8 cellular contexts compared by ENCODE assay signal in genomic region chr22:49970528-49971231, GRCh38. TPM values are rescaled to one million over a fixed set of nuclear protein-coding genes. Genes with fewer than 3 reads are reported as not detected.
DNase-seq lines count a peak whose midpoint lies in the region; ATAC-seq and TF ChIP-seq lines count a peak whose summit lies in the region.

No MANE protein-coding gene starts in this region.

- 5% methylated on average over 11 of the region's 32 CpGs; no CpG with 5 or more reads in 1 of the 2 experiments for WGBS in IMR-90 (ENCODE audit: extremely low coverage in 2 of 2, insufficient read length in 1 of 2), 2 experiments

- intact Hi-C loops in IMR-90 (cut with micrococcal nuclease) = loop anchor here (10.0 kb wide), 1 partner anchor 234 kb away; the partner anchor contains the start of gene SELENOO
- intact Hi-C loops in activated naive CD4-positive, alpha-beta T cell treated with anti-CD3 and anti-CD28 coated beads for 36 hours (cut with micrococcal nuclease) = no loop called here

- H3K27ac Mint-ChIP-seq in activated naive CD4-positive, alpha-beta T cell treated with anti-CD3 and anti-CD28 coated beads for 36 hours = peak overlapping the region; percentile 93

- H3K4me2 ChIP-seq in IMR-90 (ENCODE audit: low read depth, low read length) = peak overlapping the region; percentile 51

- CTCF ChIA-PET in IMR-90 (lab: Yijun Ruan, JAX) = interaction anchor here (0.5 kb wide), 1 partner anchor 270 kb away, joined by 3 read pairs; no protein-coding TSS in a partner anchor
- CTCF ChIA-PET in activated naive CD4-positive, alpha-beta T cell treated with anti-CD3 and anti-CD28 coated beads for 36 hours (lab: Charles Lee) = no interaction called here

- peak overlapping the region; percentile 87 for H2BK5ac ChIP-seq in IMR-90 (ENCODE audit: low read depth, low read length, poor library complexity, severe bottlenecking)

- peak overlapping the region; percentile 80 for H3K23ac ChIP-seq in IMR-90 (ENCODE audit: low read depth, low read length)

- H4K5ac ChIP-seq in IMR-90 (ENCODE audit: low read depth, low read length) = peak overlapping the region; percentile 28; the same call in 1 of the 2 replicates

- peaks cover 33% of the 10 kb centered on the region for H3K4me1 Mint-ChIP-seq in activated naive CD4-positive, alpha-beta T cell treated with anti-CD3 and anti-CD28 coated beads for 36 hours (ENCODE audit: low read depth)

- peak overlapping the region; percentile 5 to 95; a peak in 2 of 4 replicates for H4K8ac ChIP-seq in IMR-90 (ENCODE audit: low read depth in 2 of 2, low read length in 2 of 2)

- peaks cover 22% of the 10 kb centered on the region for H3K9me1 ChIP-seq in IMR-90 (ENCODE audit: insufficient read depth, low read length)

- H3K56ac ChIP-seq in IMR-90 (ENCODE audit: extremely low read depth, insufficient read depth, low read length) = peak overlapping the region; percentile 38; the same call in 1 of the 2 replicates

- H3K4ac ChIP-seq in IMR-90 (ENCODE audit: low read depth, low read length) = peak overlapping the region; percentile 93

- peak; percentile 89 for TF ChIP-seq POLR2A in IMR-90 (IDR thresholded peaks at IDR 0.05; ENCODE audit: low read depth, low read length)

- peak overlapping the region; percentile 87 for H3K14ac ChIP-seq in IMR-90 (replicated peaks; ENCODE audit: low read depth, low read length)

- peak overlapping the region; percentile 88 for H4K91ac ChIP-seq in IMR-90 (ENCODE audit: insufficient read depth, low read depth, low read length)

- dilution Hi-C loops in IMR-90 (cut with HindIII; ENCODE audit: low sequenced_read_pairs, unreplicated experiment) = no loop called here

- H3K4me1 ChIP-seq in IMR-90 (ENCODE audit: control insufficient read depth, insufficient read depth, low read length) (peaks cover 27% of the 10 kb centered on the region), subcutaneous abdominal adipose tissue (ENCODE audit: control insufficient read depth in 5 of 5, insufficient read depth in 5 of 5, low read length in 5 of 5) (peaks cover 7 to 76% (median 56%) of the 10 kb centered on the region in 5 donors)

- H3K9me3 Mint-ChIP-seq in activated naive CD4-positive, alpha-beta T cell treated with anti-CD3 and anti-CD28 coated beads for 36 hours = no peaks in the 10 kb centered on the region

- no peaks in the 10 kb centered on the region; the same call in 1 of the 2 replicates for H4K20me1 ChIP-seq in IMR-90 (ENCODE audit: insufficient read depth, low read length)

- H2BK15ac ChIP-seq in IMR-90 (ENCODE audit: low read depth, low read length) = peak overlapping the region; percentile 52; the same call in 2 of the 3 replicates

- H3K9me3 ChIP-seq in IMR-90 (ENCODE audit: control insufficient read depth, insufficient read depth, low read length) = no peaks in the 10 kb centered on the region
- H3K9me3 ChIP-seq in subcutaneous abdominal adipose tissue (ENCODE audit: control insufficient read depth in 5 of 5, low read length in 5 of 5) = no peaks in the 10 kb centered on the region

- peak overlapping the region; percentile 96 for H2AK9ac ChIP-seq in IMR-90 (replicated peaks; ENCODE audit: low read depth, low read length, poor library complexity)

- peak overlapping the region; percentile 89 for H2BK20ac ChIP-seq in IMR-90 (ENCODE audit: low read depth, low read length)

- no peak for TF ChIP-seq CTCF in IMR-90 (conservative IDR thresholded peaks at IDR 0.05; ENCODE audit: low read depth, low read length)

- H3K36me3 ChIP-seq in IMR-90 (ENCODE audit: control insufficient read depth, insufficient read depth, low read length) (no peaks in the 10 kb centered on the region), subcutaneous abdominal adipose tissue (ENCODE audit: control insufficient read depth in 5 of 5, insufficient read depth in 5 of 5, low read length in 5 of 5) (peaks cover 0 to under 1% (median 0%) of the 10 kb centered on the region in 5 donors)

- peaks cover 5% of the 10 kb centered on the region for H3K36me3 Mint-ChIP-seq in activated naive CD4-positive, alpha-beta T cell treated with anti-CD3 and anti-CD28 coated beads for 36 hours (ENCODE audit: low read depth)

- H3K27ac ChIP-seq in IMR-90 (ENCODE audit: insufficient read depth, low read length) (peak overlapping the region; percentile 77), subcutaneous abdominal adipose tissue (ENCODE audit: low read depth, low read length) (peak overlapping the region; percentile 98)

- DNase-seq in DMS153 treated with DMSO at 0.1 percent for 48 hours (lab: John Stamatoyannopoulos, UW; ENCODE audit: unreplicated experiment) (peak; percentile 75), IMR-90 (peak; percentile 97), SK-MEL-5 (ENCODE audit: low read depth, low spot score) (peak; percentile 98), globus pallidus (ENCODE audit: low spot score) (peak; percentile 89), non-pigmented ciliary epithelial cell (ENCODE audit: low read depth) (peak; percentile 70)
- peak; percentile 99 for DNase-seq in activated naive CD4-positive, alpha-beta T cell treated with anti-CD3 and anti-CD28 coated beads for 36 hours

- peak overlapping the region; percentile 99; the same call in 1 of the 2 replicates for H2AK5ac ChIP-seq in IMR-90 (ENCODE audit: low read depth, low read length)

- H2AFZ ChIP-seq in IMR-90 (replicated peaks; ENCODE audit: low read length, poor library complexity) = peak overlapping the region; percentile 95

- H3K9ac ChIP-seq in IMR-90 (ENCODE audit: low read depth, low read length) (peak overlapping the region; percentile 19), subcutaneous abdominal adipose tissue (ENCODE audit: low read length in 5 of 5) (peak overlapping the region in 4 of 5 donors; percentile 48 to 78 (median 62))

- H2BK120ac ChIP-seq in IMR-90 (ENCODE audit: low read depth, low read length) = peak overlapping the region; percentile 85

- no peak for TF ChIP-seq RAD21 in IMR-90 (IDR thresholded peaks at IDR 0.05; ENCODE audit: low read length)

- BruUV-seq in IMR-90 (replicated peaks; lab: Mats Ljungman, UMichigan) = no TSS peak

- POLR2A ChIA-PET in IMR-90 (lab: Charles Lee; ENCODE audit: unreplicated experiment) = interaction anchor here (0.9 kb wide), 1 partner anchor 18 kb away, joined by 4 read pairs; no protein-coding TSS in a partner anchor

- in situ Hi-C loops in IMR-90 (cut with MboI; ENCODE audit: low sequenced_read_pairs) (no loop called here), SK-MEL-5 (cut with HindIII; ENCODE audit: low pct_unique_long_range_greater_than_20kb, low sequenced_read_pairs) (no loop called here)

- no peaks in the 10 kb centered on the region for H3K27me3 Mint-ChIP-seq in activated naive CD4-positive, alpha-beta T cell treated with anti-CD3 and anti-CD28 coated beads for 36 hours (ENCODE audit: low read depth)

- peak overlapping the region; percentile 83 for H3K4me3 Mint-ChIP-seq in activated naive CD4-positive, alpha-beta T cell treated with anti-CD3 and anti-CD28 coated beads for 36 hours

- H3K4me3 ChIP-seq in IMR-90 (ENCODE audit: insufficient read depth, low read depth, low read length) = peak overlapping the region; percentile 28
- H3K4me3 ChIP-seq in subcutaneous abdominal adipose tissue (ENCODE audit: low read depth in 1 of 5, low read length in 5 of 5) = peak overlapping the region; percentile 15 to 66 (median 44)

- H3K18ac ChIP-seq in IMR-90 (ENCODE audit: low read depth, low read length) = peak overlapping the region; percentile 9

- ATAC-seq in GM21447 (IDR thresholded peaks at IDR 0.05; ENCODE audit: unreplicated experiment) = peak; percentile 68
- peak; percentile 89 for ATAC-seq in IMR-90 (ENCODE audit: low read depth)

- H3K27me3 ChIP-seq in IMR-90 (ENCODE audit: control insufficient read depth, insufficient read depth, low read length) (no peaks in the 10 kb centered on the region), subcutaneous abdominal adipose tissue (ENCODE audit: control insufficient read depth in 5 of 5, insufficient read depth in 4 of 5, low read length in 5 of 5) (no peaks in the 10 kb centered on the region)

- peaks cover 12 to 30% of the 10 kb centered on the region in 2 experiments; a peak in 3 of 4 replicates for H3K79me1 ChIP-seq in IMR-90 (ENCODE audit: low read depth in 1 of 2, low read length in 2 of 2)

RNA-seq across cellular contexts. Expression of gene PIM3, which starts 10.1 kb away (rescaled TPM):
- 8.6 and 10.3 TPM in 2 replicates for total RNA-seq in IMR-90 (2012; rRNA removed)
- 24.7 and 28.6 TPM in 2 replicates for polyA plus RNA-seq in IMR-90 (2012; rRNA removed)
- 31.4 and 45.1 TPM in 2 replicates for polyA plus RNA-seq in IMR-90 (2012; cell fraction: cytosol; rRNA removed)
- polyA plus RNA-seq in IMR-90 (2012; cell fraction: nucleus; rRNA removed; ENCODE audit: low replicate concordance) = 37.2 and 85.2 TPM in 2 replicates
- total RNA-seq in SK-MEL-5 (2014; rRNA removed; shearing (Covaris generic)) = 108 and 120 TPM in 2 replicates
- 176 and 178 TPM in 2 replicates for polyA plus RNA-seq in SK-MEL-5 (2015; cell fraction: cytosol; rRNA removed)
- 212 and 310 TPM in 2 replicates for polyA plus RNA-seq in SK-MEL-5 (2015; cell fraction: nucleus; rRNA removed)
- total RNA-seq in activated naive CD4-positive, alpha-beta T cell treated with anti-CD3 and anti-CD28 coated beads for 36 hours = 100 to 1,000 TPM; 202 to 210 TPM

RNA-seq across cellular contexts. Expression of gene IL17REL, which starts 41.9 kb away (rescaled TPM):
- not detected in 2 replicates for total RNA-seq in IMR-90 (2012; rRNA removed)
- not detected in 2 replicates for polyA plus RNA-seq in IMR-90 (2012; rRNA removed)
- 0.01 TPM in 1 of 2 replicates, not detected in the other for polyA plus RNA-seq in IMR-90 (2012; cell fraction: cytosol; rRNA removed)
- 0.04 and 0.05 TPM in 2 replicates for polyA plus RNA-seq in IMR-90 (2012; cell fraction: nucleus; rRNA removed; ENCODE audit: low replicate concordance)
- not detected in 2 replicates for total RNA-seq in SK-MEL-5 (2014; rRNA removed; shearing (Covaris generic))
- polyA plus RNA-seq in SK-MEL-5 (2015; cell fraction: cytosol; rRNA removed) = not detected in 2 replicates
- not detected in 2 replicates for polyA plus RNA-seq in SK-MEL-5 (2015; cell fraction: nucleus; rRNA removed)
- under 1 TPM; 0.12 to 0.15 TPM for total RNA-seq in activated naive CD4-positive, alpha-beta T cell treated with anti-CD3 and anti-CD28 coated beads for 36 hours

RNA-seq across cellular contexts. Expression of gene CRELD2, which starts 52.2 kb away (rescaled TPM):
- 36.1 and 36.2 TPM in 2 replicates for total RNA-seq in IMR-90 (2012; rRNA removed)
- polyA plus RNA-seq in IMR-90 (2012; rRNA removed) = 70.7 and 82.0 TPM in 2 replicates
- 110 and 153 TPM in 2 replicates for polyA plus RNA-seq in IMR-90 (2012; cell fraction: cytosol; rRNA removed)
- 79.2 and 119 TPM in 2 replicates for polyA plus RNA-seq in IMR-90 (2012; cell fraction: nucleus; rRNA removed; ENCODE audit: low replicate concordance)
- total RNA-seq in SK-MEL-5 (2014; rRNA removed; shearing (Covaris generic)) = 145 and 162 TPM in 2 replicates
- 219 and 248 TPM in 2 replicates for polyA plus RNA-seq in SK-MEL-5 (2015; cell fraction: cytosol; rRNA removed)
- 178 and 199 TPM in 2 replicates for polyA plus RNA-seq in SK-MEL-5 (2015; cell fraction: nucleus; rRNA removed)
- 10 to 100 TPM; 15.3 to 16.2 TPM for total RNA-seq in activated naive CD4-positive, alpha-beta T cell treated with anti-CD3 and anti-CD28 coated beads for 36 hours

RNA-seq across cellular contexts. Expression of gene ALG12, which starts 52.4 kb away (rescaled TPM):
- 5.6 and 7.2 TPM in 2 replicates for total RNA-seq in IMR-90 (2012; rRNA removed)
- 10.9 and 11.2 TPM in 2 replicates for polyA plus RNA-seq in IMR-90 (2012; rRNA removed)
- polyA plus RNA-seq in IMR-90 (2012; cell fraction: cytosol; rRNA removed) = 18.8 and 22.7 TPM in 2 replicates
- 13.5 and 24.8 TPM in 2 replicates for polyA plus RNA-seq in IMR-90 (2012; cell fraction: nucleus; rRNA removed; ENCODE audit: low replicate concordance)
- 19.7 and 22.8 TPM in 2 replicates for total RNA-seq in SK-MEL-5 (2014; rRNA removed; shearing (Covaris generic))
- polyA plus RNA-seq in SK-MEL-5 (2015; cell fraction: cytosol; rRNA removed) = 26.3 and 32.7 TPM in 2 replicates
- 30.1 and 33.4 TPM in 2 replicates for polyA plus RNA-seq in SK-MEL-5 (2015; cell fraction: nucleus; rRNA removed)
- 1 to 10 TPM; 7.4 to 9.6 TPM for total RNA-seq in activated naive CD4-positive, alpha-beta T cell treated with anti-CD3 and anti-CD28 coated beads for 36 hours

Comparison
In these comparisons a context has a peak if more than half of its experiments do, and no peak if none do; other contexts are left out.
1. Peak in every context shown above with its lines: DNase-seq, ATAC-seq, H3K4me3 ChIP-seq and H3K27ac ChIP-seq.